ENCODE assay signal across 16 cellular contexts in the genomic region with DNA sequence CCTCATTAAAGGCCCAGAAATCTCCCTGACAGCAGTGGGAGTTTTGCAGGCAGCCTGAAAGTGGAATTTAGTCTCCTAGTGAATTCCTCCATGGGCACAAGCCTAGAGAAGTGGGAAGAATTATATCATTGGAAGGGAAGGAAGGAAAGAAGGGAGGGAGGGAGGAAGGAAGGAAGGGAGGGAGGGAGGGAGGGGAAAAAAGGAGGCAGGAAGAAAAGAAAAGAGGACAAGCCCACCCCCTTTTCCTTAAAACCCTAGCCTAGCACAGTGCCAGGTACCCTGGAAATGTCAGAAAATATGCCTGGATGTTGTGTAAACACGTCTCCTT.
DNase-seq lines count a peak whose midpoint lies in the region; ATAC-seq and TF ChIP-seq lines count a peak whose summit lies in the region.
"Had no signal": no experiment of that assay in that cellular context is flagged by ENCODE, and none has a peak within 500 bp of the region (broad histone marks: within the 10 kb centered on the region; RNA-seq: fewer than 3 reads in every experiment).

No MANE protein-coding gene starts in this region.

- no peak for TF ChIP-seq CTCF in Caco-2 (IDR thresholded peaks at IDR 0.05; ENCODE audit: insufficient read depth in 1 of 2, low read depth in 1 of 2, low read length in 1 of 2, severe bottlenecking in 1 of 2, unreplicated experiment in 1 of 2)
- no peak for TF ChIP-seq CTCF in endodermal cell (conservative IDR thresholded peaks at IDR 0.05)
- TF ChIP-seq CTCF in nephron (IDR thresholded peaks at IDR 0.05; ENCODE audit: unreplicated experiment in 3 of 3) = no peak

- 73% methylated on average over 1 of the region's 1 CpG; no CpG with 5 or more reads in 1 of the 2 experiments for WGBS in endodermal cell (ENCODE audit: insufficient coverage in 1 of 2, insufficient read length in 1 of 2), 2 experiments

- H3K36me3 Mint-ChIP-seq in Caco-2 (ENCODE audit: insufficient read depth, unreplicated experiment) = no peaks in the 10 kb centered on the region
- peaks cover 1% of the 10 kb centered on the region for H3K36me3 Mint-ChIP-seq in endodermal cell (ENCODE audit: low read depth)
- H3K36me3 Mint-ChIP-seq in nephron (ENCODE audit: low read depth) = no peaks in the 10 kb centered on the region
- H3K36me3 Mint-ChIP-seq: CD4-positive, CD25-positive, alpha-beta regulatory T cell had no signal

- intact Hi-C loops in Caco-2 (cut with micrococcal nuclease; ENCODE audit: unreplicated experiment) = no loop called here

- H3K27me3 Mint-ChIP-seq in Caco-2 (ENCODE audit: insufficient read depth, unreplicated experiment) = no peaks in the 10 kb centered on the region
- peaks cover 35% of the 10 kb centered on the region for H3K27me3 Mint-ChIP-seq in endodermal cell (ENCODE audit: insufficient read depth)
- H3K27me3 Mint-ChIP-seq in nephron (ENCODE audit: low read depth) = peaks cover 7% of the 10 kb centered on the region
- H3K27me3 Mint-ChIP-seq: CD4-positive, CD25-positive, alpha-beta regulatory T cell had no signal

- BruUV-seq in Caco-2 (replicated peaks; lab: Mats Ljungman, UMichigan) = no TSS peak

- no peak for ATAC-seq in stimulated activated naive CD8-positive, alpha-beta T cell treated with anti-CD3 and anti-CD28 coated beads, Interleukin-15, Interleukin-2, amounts not matched to agents 100 U/mL and 50 U/mL, for 24 hours

- H3K4me3 ChIP-seq in Caco-2 (ENCODE audit: low read depth, low read length) = no peak overlapping the region
- H3K4me3 ChIP-seq in HUES48 (ENCODE audit: low read depth, low read length) = peak overlapping the region; percentile 58
- no peak overlapping the region for H3K4me3 ChIP-seq in endodermal cell (ENCODE audit: low read length)
- H3K4me3 ChIP-seq: GM23248, SJCRH30 had no signal

- H3K36me3 ChIP-seq in Caco-2 (ENCODE audit: control insufficient read depth, insufficient read depth, low read length) = no peaks in the 10 kb centered on the region
- no peaks in the 10 kb centered on the region for H3K36me3 ChIP-seq in HUES48 (ENCODE audit: control insufficient read depth, insufficient read depth, low read length)
- H3K36me3 ChIP-seq in endodermal cell (ENCODE audit: control insufficient read depth, insufficient read depth, low read length) = no peaks in the 10 kb centered on the region
- H3K36me3 ChIP-seq: SJCRH30 had no signal

- POLR2A ChIA-PET in Caco-2 (lab: Charles Lee) = no interaction called here

- peaks cover 15% of the 10 kb centered on the region for H3K4me1 Mint-ChIP-seq in Caco-2 (ENCODE audit: low read depth, unreplicated experiment)
- peaks cover 26% of the 10 kb centered on the region for H3K4me1 Mint-ChIP-seq in endodermal cell
- no peaks in the 10 kb centered on the region for H3K4me1 Mint-ChIP-seq in nephron
- H3K4me1 Mint-ChIP-seq: CD4-positive, CD25-positive, alpha-beta regulatory T cell had no signal

- CTCF ChIA-PET in Caco-2 (lab: Charles Lee) = no interaction called here

- H3K4me3 Mint-ChIP-seq in Caco-2 (ENCODE audit: unreplicated experiment) (no peak overlapping the region), endodermal cell (peak overlapping the region; percentile 32), nephron (no peak overlapping the region)
- H3K4me3 Mint-ChIP-seq: CD4-positive, CD25-positive, alpha-beta regulatory T cell had no signal

- DNase-seq in Caco-2 (no peak), endodermal cell (no peak), T1000 (lab: John Stamatoyannopoulos, UW) (no peak)
- DNase-seq in central memory CD4-positive, alpha-beta T cell = no peak
- no peak for DNase-seq in stimulated activated naive CD8-positive, alpha-beta T cell treated with anti-CD3 and anti-CD28 coated beads, Interleukin-15, Interleukin-2, amounts not matched to agents 100 U/mL and 50 U/mL, for 24 hours
- no peak for DNase-seq in activated CD8-positive, alpha-beta memory T cell treated with anti-CD3 and anti-CD28 coated beads, Interleukin-2, amount 50 U/mL, for 4 hours
- DNase-seq: AML-193; CD4-positive, CD25-positive, alpha-beta regulatory T cell; DMS79; GM23248; NCI-H1930; NCI-H446 treated with DMSO at 0.1 percent for 48 hours; NCI-H774 had no signal

- H3K9me3 ChIP-seq in Caco-2 (no peaks in the 10 kb centered on the region), HUES48 (ENCODE audit: control insufficient read depth, insufficient read depth, low read length) (no peaks in the 10 kb centered on the region), endodermal cell (ENCODE audit: control insufficient read depth, low read length) (no peaks in the 10 kb centered on the region)
- H3K9me3 ChIP-seq: SJCRH30 had no signal

- H3K27ac ChIP-seq in HUES48 (ENCODE audit: low read depth, low read length) = peak overlapping the region; percentile 69
- H3K27ac ChIP-seq in endodermal cell (ENCODE audit: low read depth, low read length) = no peak overlapping the region
- H3K27ac ChIP-seq: GM23248, SJCRH30 had no signal

- no peak overlapping the region for H3K9ac ChIP-seq in HUES48 (ENCODE audit: low read depth, low read length)
- no peak overlapping the region for H3K9ac ChIP-seq in endodermal cell (ENCODE audit: extremely low read depth, low read length, poor library complexity, severe bottlenecking)
- H3K9ac ChIP-seq: GM23248 had no signal

- peaks cover 12% of the 10 kb centered on the region for H3K4me1 ChIP-seq in Caco-2
- H3K4me1 ChIP-seq in HUES48 (ENCODE audit: control insufficient read depth, insufficient read depth, low read length) = peaks cover 12% of the 10 kb centered on the region
- H3K4me1 ChIP-seq in endodermal cell (ENCODE audit: control insufficient read depth, insufficient read depth, low read length) = peaks cover 3% of the 10 kb centered on the region
- H3K4me1 ChIP-seq: SJCRH30 had no signal

- H3K27me3 ChIP-seq in Caco-2 (replicated peaks; ENCODE audit: control insufficient read depth, insufficient read depth, low read length) (no peaks in the 10 kb centered on the region), HUES48 (ENCODE audit: control insufficient read depth, insufficient read depth, low read length) (no peaks in the 10 kb centered on the region), endodermal cell (ENCODE audit: control insufficient read depth, insufficient read depth, low read length, poor library complexity, severe bottlenecking) (peaks cover 35% of the 10 kb centered on the region)
- H3K27me3 ChIP-seq: SJCRH30 had no signal

- H3K9me3 Mint-ChIP-seq in Caco-2 (ENCODE audit: unreplicated experiment) (no peaks in the 10 kb centered on the region), endodermal cell (no peaks in the 10 kb centered on the region), nephron (peaks cover 2% of the 10 kb centered on the region)

- H3K27ac Mint-ChIP-seq in Caco-2 (ENCODE audit: unreplicated experiment) (peak overlapping the region; percentile 60), endodermal cell (peak overlapping the region; percentile 85), nephron (peak overlapping the region; percentile 27 to 75 (median 67))
- H3K27ac Mint-ChIP-seq: CD4-positive, CD25-positive, alpha-beta regulatory T cell had no signal
